Comparison of ENCODE assay signal across 27 cellular contexts in genomic region chr6:86832686-86833085, GRCh38.
"Had no signal": no experiment of that assay in that cellular context is flagged by ENCODE, and none has a peak within 500 bp of the region (broad histone marks: within the 10 kb centered on the region; RNA-seq: fewer than 3 reads in every experiment).

No MANE protein-coding gene starts in this region.

- H3K4me1 ChIP-seq: stomach, suprapubic skin, testis, thyroid gland, tibial artery, tibial nerve, transverse colon, upper lobe of left lung, upper lobe of right lung, uterus, vagina had no signal

- H3K27ac ChIP-seq: stomach, suprapubic skin, testis, thoracic aorta, thyroid gland, tibial artery, tibial nerve, transverse colon, upper lobe of left lung, upper lobe of right lung, uterus, vagina had no signal

- H3K27me3 ChIP-seq: stomach, suprapubic skin, testis, thyroid gland, tibial artery, tibial nerve, transverse colon, upper lobe of left lung, upper lobe of right lung, uterus, vagina had no signal

- FAIRE-seq: urothelium cell line had no signal

- H3K4me3 ChIP-seq: stomach, suprapubic skin, testis, thoracic aorta, thyroid gland, tibial artery, tibial nerve, transverse colon, upper lobe of left lung, upper lobe of right lung, uterus, vagina had no signal

- H3K9me3 ChIP-seq: stomach, suprapubic skin, testis, thoracic aorta, thyroid gland, tibial artery, tibial nerve, transverse colon, upper lobe of left lung, upper lobe of right lung, uterus, vagina had no signal

- H3K36me3 ChIP-seq: stomach, suprapubic skin, thoracic aorta, thyroid gland, tibial artery, tibial nerve, transverse colon, upper lobe of left lung, upper lobe of right lung, uterus, vagina had no signal

- DNase-seq: stimulated activated CD4-positive, alpha-beta T cell treated with anti-CD3 and anti-CD28 coated beads, Interleukin-2, amount 100 ng/mL, for 48 hours; stimulated activated CD4-positive, alpha-beta T cell treated with anti-CD3 and anti-CD28 coated beads, Interleukin-4, amount 100 ng/mL, for 1 hour; stimulated activated CD4-positive, alpha-beta T cell treated with anti-CD3 and anti-CD28 coated beads, Interleukin-4, amount 100 ng/mL, for 24 hours; stimulated activated CD4-positive, alpha-beta T cell treated with anti-CD3 and anti-CD28 coated beads, Interleukin-4, amount 100 ng/mL, for 4 hours; stimulated activated CD8-positive, alpha-beta memory T cell treated with anti-CD3 and anti-CD28 coated beads, Interleukin-4, amount 100 ng/mL, for 48 hours; stimulated activated naive B cell treated with anti-CD40 and anti-IgM and Interleukin-4, amounts not matched to agents 10 μg/mL and 1 μg/mL and 100 μg/mL, for 72 hours; stimulated activated naive CD4-positive, alpha-beta T cell; stimulated activated naive CD4-positive, alpha-beta T cell treated with Interleukin-2 at 50 U/mL for 16 hours; stimulated activated naive CD8-positive, alpha-beta T cell treated with anti-CD3 and anti-CD28 coated beads, Interleukin-15, amount 100 ng/mL, for 72 hours; stimulated activated naive CD8-positive, alpha-beta T cell treated with anti-CD3 and anti-CD28 coated beads, Interleukin-15, Interleukin-2, amounts not matched to agents 100 U/mL and 50 U/mL, for 24 hours; stomach; substantia nigra; testis; thyroid gland; tibial artery; transverse colon; trophoblast cell; upper lobe of left lung; upper lobe of right lung; uterus had no signal

- ATAC-seq: stimulated activated effector memory CD8-positive, alpha-beta T cell treated with anti-CD3 and anti-CD28 coated beads, Interleukin-12 subunit alpha, Interleukin-12 subunit beta, amount 100 ng/mL, for 72 hours; stimulated activated memory B cell treated with anti-CD40 and anti-IgM and Interleukin-4, amounts not matched to agents 10 μg/mL and 1 μg/mL and 100 μg/mL, for 72 hours; stimulated activated naive B cell treated with anti-CD40 and anti-IgM and Interleukin-4, amounts not matched to agents 10 μg/mL and 1 μg/mL and 100 μg/mL, for 72 hours; stimulated activated naive CD8-positive, alpha-beta T cell treated with anti-CD3 and anti-CD28 coated beads, Interleukin-15, amount 100 ng/mL, for 72 hours; stimulated activated naive CD8-positive, alpha-beta T cell treated with anti-CD3 and anti-CD28 coated beads, Interleukin-15, Interleukin-2, amounts not matched to agents 100 U/mL and 50 U/mL, for 24 hours; upper lobe of right lung had no signal
